1 cellular context compared by ENCODE assay signal in genomic region chrX:115561605-115562491, GRCh38.
TF ChIP-seq lines count a peak whose summit lies in the region.

No MANE protein-coding gene starts in this region.

TF ChIP-seq in GM23338, 12 proteins besides CTCF, POLR2A, EP300 and RAD21 (continued from another document):
- TF ChIP-seq, protein P1, sequence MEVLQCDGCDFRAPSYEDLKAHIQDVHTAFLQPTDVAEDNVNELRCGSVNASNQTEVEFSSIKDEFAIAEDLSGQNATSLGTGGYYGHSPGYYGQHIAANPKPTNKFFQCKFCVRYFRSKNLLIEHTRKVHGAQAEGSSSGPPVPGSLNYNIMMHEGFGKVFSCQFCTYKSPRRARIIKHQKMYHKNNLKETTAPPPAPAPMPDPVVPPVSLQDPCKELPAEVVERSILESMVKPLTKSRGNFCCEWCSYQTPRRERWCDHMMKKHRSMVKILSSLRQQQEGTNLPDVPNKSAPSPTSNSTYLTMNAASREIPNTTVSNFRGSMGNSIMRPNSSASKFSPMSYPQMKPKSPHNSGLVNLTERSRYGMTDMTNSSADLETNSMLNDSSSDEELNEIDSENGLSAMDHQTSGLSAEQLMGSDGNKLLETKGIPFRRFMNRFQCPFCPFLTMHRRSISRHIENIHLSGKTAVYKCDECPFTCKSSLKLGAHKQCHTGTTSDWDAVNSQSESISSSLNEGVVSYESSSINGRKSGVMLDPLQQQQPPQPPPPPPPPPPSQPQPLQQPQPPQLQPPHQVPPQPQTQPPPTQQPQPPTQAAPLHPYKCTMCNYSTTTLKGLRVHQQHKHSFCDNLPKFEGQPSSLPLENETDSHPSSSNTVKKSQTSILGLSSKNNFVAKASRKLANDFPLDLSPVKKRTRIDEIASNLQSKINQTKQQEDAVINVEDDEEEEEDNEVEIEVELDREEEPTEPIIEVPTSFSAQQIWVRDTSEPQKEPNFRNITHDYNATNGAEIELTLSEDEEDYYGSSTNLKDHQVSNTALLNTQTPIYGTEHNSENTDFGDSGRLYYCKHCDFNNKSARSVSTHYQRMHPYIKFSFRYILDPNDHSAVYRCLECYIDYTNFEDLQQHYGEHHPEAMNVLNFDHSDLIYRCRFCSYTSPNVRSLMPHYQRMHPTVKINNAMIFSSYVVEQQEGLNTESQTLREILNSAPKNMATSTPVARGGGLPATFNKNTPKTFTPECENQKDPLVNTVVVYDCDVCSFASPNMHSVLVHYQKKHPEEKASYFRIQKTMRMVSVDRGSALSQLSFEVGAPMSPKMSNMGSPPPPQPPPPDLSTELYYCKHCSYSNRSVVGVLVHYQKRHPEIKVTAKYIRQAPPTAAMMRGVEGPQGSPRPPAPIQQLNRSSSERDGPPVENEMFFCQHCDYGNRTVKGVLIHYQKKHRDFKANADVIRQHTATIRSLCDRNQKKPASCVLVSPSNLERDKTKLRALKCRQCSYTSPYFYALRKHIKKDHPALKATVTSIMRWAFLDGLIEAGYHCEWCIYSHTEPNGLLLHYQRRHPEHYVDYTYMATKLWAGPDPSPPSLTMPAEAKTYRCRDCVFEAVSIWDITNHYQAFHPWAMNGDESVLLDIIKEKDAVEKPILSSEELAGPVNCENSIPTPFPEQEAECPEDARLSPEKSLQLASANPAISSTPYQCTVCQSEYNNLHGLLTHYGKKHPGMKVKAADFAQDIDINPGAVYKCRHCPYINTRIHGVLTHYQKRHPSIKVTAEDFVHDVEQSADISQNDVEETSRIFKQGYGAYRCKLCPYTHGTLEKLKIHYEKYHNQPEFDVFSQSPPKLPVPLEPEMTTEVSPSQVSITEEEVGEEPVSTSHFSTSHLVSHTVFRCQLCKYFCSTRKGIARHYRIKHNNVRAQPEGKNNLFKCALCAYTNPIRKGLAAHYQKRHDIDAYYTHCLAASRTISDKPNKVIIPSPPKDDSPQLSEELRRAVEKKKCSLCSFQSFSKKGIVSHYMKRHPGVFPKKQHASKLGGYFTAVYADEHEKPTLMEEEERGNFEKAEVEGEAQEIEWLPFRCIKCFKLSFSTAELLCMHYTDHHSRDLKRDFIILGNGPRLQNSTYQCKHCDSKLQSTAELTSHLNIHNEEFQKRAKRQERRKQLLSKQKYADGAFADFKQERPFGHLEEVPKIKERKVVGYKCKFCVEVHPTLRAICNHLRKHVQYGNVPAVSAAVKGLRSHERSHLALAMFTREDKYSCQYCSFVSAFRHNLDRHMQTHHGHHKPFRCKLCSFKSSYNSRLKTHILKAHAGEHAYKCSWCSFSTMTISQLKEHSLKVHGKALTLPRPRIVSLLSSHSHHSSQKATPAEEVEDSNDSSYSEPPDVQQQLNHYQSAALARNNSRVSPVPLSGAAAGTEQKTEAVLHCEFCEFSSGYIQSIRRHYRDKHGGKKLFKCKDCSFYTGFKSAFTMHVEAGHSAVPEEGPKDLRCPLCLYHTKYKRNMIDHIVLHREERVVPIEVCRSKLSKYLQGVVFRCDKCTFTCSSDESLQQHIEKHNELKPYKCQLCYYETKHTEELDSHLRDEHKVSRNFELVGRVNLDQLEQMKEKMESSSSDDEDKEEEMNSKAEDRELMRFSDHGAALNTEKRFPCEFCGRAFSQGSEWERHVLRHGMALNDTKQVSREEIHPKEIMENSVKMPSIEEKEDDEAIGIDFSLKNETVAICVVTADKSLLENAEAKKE (CRISPR knock-in tag; IDR thresholded peaks at IDR 0.05) = no peak
